1 cellular context compared by ENCODE assay signal in genomic region chr2:54724560-54725342, GRCh38.
TF ChIP-seq lines count a peak whose summit lies in the region.

No MANE protein-coding gene starts in this region.

TF ChIP-seq in K562, 482 proteins besides CTCF, POLR2A, EP300 and RAD21 (continued from another document):
- TF ChIP-seq ZBTB33 (CRISPR knock-in tag; IDR thresholded peaks at IDR 0.05) (0 out of 2 replicates have a peak, but pooled peaks have one; percentile 34), JUND (IDR thresholded peaks at IDR 0.05; ENCODE audit: borderline replicate concordance, low read depth, low read length) (no peak), JUND (tag; IDR thresholded peaks at IDR 0.05; ENCODE audit: borderline replicate concordance, low read depth, low read length) (no peak), ZBTB7A (IDR thresholded peaks at IDR 0.05; ENCODE audit: borderline replicate concordance, control insufficient read depth, low read depth, low read length) (peak; percentile 32; the same call in 1 of the 2 replicates)
